14 cellular contexts compared by ENCODE assay signal in genomic region chr17:29420128-29420527, GRCh38.
"Had no signal": no experiment of that assay in that cellular context is flagged by ENCODE, and none has a peak within 500 bp of the region (broad histone marks: within the 10 kb centered on the region; RNA-seq: fewer than 3 reads in every experiment).

No MANE protein-coding gene starts in this region.

- DNase-seq: dermis blood vessel endothelial cell; dorsolateral prefrontal cortex; effector CD4-positive, alpha-beta T cell; effector memory CD4-positive, alpha-beta T cell; foreskin keratinocyte; heart left ventricle; hippocampal formation; left cardiac atrium; left ventricle myocardium inferior; mammary epithelial cell; mesendoderm; midbrain had no signal

- H3K9me3 Mint-ChIP-seq: memory B cell had no signal

- H3K4me3 Mint-ChIP-seq: memory B cell had no signal

- ATAC-seq: foreskin keratinocyte, gastroesophageal sphincter, heart left ventricle, left cardiac atrium had no signal

- H3K27ac Mint-ChIP-seq: memory B cell had no signal

- H3K27me3 Mint-ChIP-seq: memory B cell had no signal
